In genomic region chr1:41599912-41600311, GRCh38 we compare ENCODE assay signal across 11 cellular contexts.
DNase-seq lines count a peak whose midpoint lies in the region; ATAC-seq, FAIRE-seq and TF ChIP-seq lines count a peak whose summit lies in the region.
"Had no signal": no experiment of that assay in that cellular context is flagged by ENCODE, and none has a peak within 500 bp of the region (broad histone marks: within the 10 kb centered on the region; RNA-seq: fewer than 3 reads in every experiment).

No MANE protein-coding gene starts in this region.

- POLR2A ChIA-PET in AG04449 (lab: Yijun Ruan, JAX), result no interaction called here

- TF ChIP-seq CTCF in AG04449 (IDR thresholded peaks at IDR 0.05; ENCODE audit: insufficient read depth, low read length, missing control alignments), result peak; percentile 41
- TF ChIP-seq CTCF in astrocyte of the spinal cord (IDR thresholded peaks at IDR 0.05; ENCODE audit: low read depth, low read length), result peak; percentile 73
- TF ChIP-seq CTCF in keratinocyte (optimal IDR thresholded peaks at IDR 0.05 in 1 of 3, IDR thresholded peaks at IDR 0.05 in 1 of 3, conservative IDR thresholded peaks at IDR 0.05 in 1 of 3; ENCODE audit: extremely low read depth in 1 of 3, insufficient read depth in 2 of 3, low read length in 3 of 3), result peak in 2 of 3 experiments; percentile 38 to 57

- DNase-seq in AG04449 (ENCODE audit: low read depth, low spot score) (no peak), HT-29 (ENCODE audit: low spot score) (peak; percentile 34), astrocyte of the spinal cord (ENCODE audit: low read depth, low spot score) (peak; percentile 35), keratinocyte (ENCODE audit: low read depth, low spot score) (no peak), DMS114 treated with DMSO at 0.1 percent for 48 hours (lab: John Stamatoyannopoulos, UW; ENCODE audit: unreplicated experiment) (no peak), NCI-H2029 (lab: John Stamatoyannopoulos, UW) (no peak), activated T-cell treated with anti-CD3 and anti-CD28 coated beads for 4 hours (no peak)
- DNase-seq: DMS79, NCI-H187 treated with DMSO at 0.1 percent for 48 hours, right cardiac atrium had no signal

- no peaks in the 10 kb centered on the region for H3K27me3 ChIP-seq in keratinocyte (ENCODE audit: control insufficient read depth, extremely low read depth, insufficient read depth, low read length)

- H4K20me1 ChIP-seq in keratinocyte (ENCODE audit: control insufficient read depth, extremely low read depth, insufficient read depth, low read length), result no peaks in the 10 kb centered on the region

- no peaks in the 10 kb centered on the region for H3K9me3 ChIP-seq in keratinocyte (ENCODE audit: control insufficient read depth, low read depth, low read length)

- H3K4me1 ChIP-seq in keratinocyte (ENCODE audit: control insufficient read depth, extremely low read depth, insufficient read depth, low read length), result no peaks in the 10 kb centered on the region

- H2AFZ ChIP-seq in keratinocyte (ENCODE audit: control insufficient read depth, low read length), result no peak overlapping the region

- no peaks in the 10 kb centered on the region for H3K79me2 ChIP-seq in keratinocyte (ENCODE audit: control insufficient read depth, insufficient read depth, low read length)

- no peaks in the 10 kb centered on the region for H3K36me3 ChIP-seq in keratinocyte (ENCODE audit: control insufficient read depth in 2 of 2, extremely low read depth in 1 of 2, insufficient read depth in 2 of 2, low read length in 2 of 2)

- no peak for ATAC-seq in HG03139 (IDR thresholded peaks at IDR 0.05; ENCODE audit: unreplicated experiment)
- ATAC-seq: right cardiac atrium had no signal

- H3K4me3 ChIP-seq in AG04449 (ENCODE audit: low read depth, low read length), result no peak overlapping the region
- H3K4me3 ChIP-seq in astrocyte of the spinal cord (ENCODE audit: low read depth, low read length), result no peak overlapping the region
- H3K4me3 ChIP-seq in keratinocyte (ENCODE audit: control insufficient read depth in 2 of 3, extremely low read depth in 1 of 3, insufficient read depth in 2 of 3, low read depth in 1 of 3, low read length in 3 of 3), result no peak overlapping the region

- H3K4me2 ChIP-seq in keratinocyte (ENCODE audit: control insufficient read depth, extremely low read depth, insufficient read depth, low read depth, low read length), result no peak overlapping the region

- dilution Hi-C loops in keratinocyte (cut with MboI; ENCODE audit: extremely low pct_ligation_motif_present, low sequenced_read_pairs), result no loop called here

- no peaks in the 10 kb centered on the region for H3K9me1 ChIP-seq in keratinocyte (ENCODE audit: control insufficient read depth, extremely low read depth, insufficient read depth, low read length)

- no peak overlapping the region for H3K27ac ChIP-seq in keratinocyte (ENCODE audit: control insufficient read depth, insufficient read depth, low read length)

- CTCF ChIA-PET in AG04449 (lab: Yijun Ruan, JAX), result interaction anchor here (1.5 to 1.7 kb wide), 2 partner anchors 11 to 195 kb away, joined by 4 to 6 read pairs; no protein-coding TSS in a partner anchor

- no peak overlapping the region for H3K9ac ChIP-seq in keratinocyte (ENCODE audit: control insufficient read depth, extremely low read depth, insufficient read depth, low read length)

- FAIRE-seq in keratinocyte (lab: Jason Lieb, UNC), result no peak

- in situ Hi-C loops in astrocyte of the spinal cord (cut with HindIII; ENCODE audit: low sequenced_read_pairs), result no loop called here

Comparison
In these comparisons a context has a peak if more than half of its experiments do, and no peak if none do; other contexts are left out.
1. DNase-seq: peak in HT-29 (single experiment) and astrocyte of the spinal cord (single experiment); none in AG04449 (single experiment), keratinocyte (single experiment), DMS114 treated with DMSO at 0.1 percent for 48 hours (single experiment), NCI-H2029 (single experiment) and activated T-cell treated with anti-CD3 and anti-CD28 coated beads for 4 hours (single experiment).
2. Peak in every context shown above with its lines, with median percentiles within 50 percentile points of each other: CTCF ChIP-seq.